3 cellular contexts compared by ENCODE assay signal in genomic region chr10:112847778-112848177, GRCh38.
TF ChIP-seq lines count a peak whose summit lies in the region.

No MANE protein-coding gene starts in this region.

TF ChIP-seq in HepG2, 621 proteins besides CTCF, POLR2A, EP300 and RAD21:
- TF ChIP-seq ZNF616 (CRISPR knock-in tag; IDR thresholded peaks at IDR 0.05; ENCODE audit: low read depth) (no peak), ZNF331 (CRISPR knock-in tag; IDR thresholded peaks at IDR 0.05) (peak; percentile 100), MAFK (conservative IDR thresholded peaks at IDR 0.05 in 1 of 2, IDR thresholded peaks at IDR 0.05 in 1 of 2; ENCODE audit: low read length in 2 of 2) (peak; percentile 90 to 93), MAFF (IDR thresholded peaks at IDR 0.05; ENCODE audit: low read depth, low read length) (peak; percentile 92), SETDB1 (CRISPR knock-in tag; IDR thresholded peaks at IDR 0.05; ENCODE audit: borderline replicate concordance) (peak; percentile 70; the same call in 1 of the 2 replicates)

TF ChIP-seq in HEK293, 187 proteins besides CTCF, POLR2A, EP300 and RAD21:
- TF ChIP-seq ZNF132 (tag by site-specific recombination; IDR thresholded peaks at IDR 0.05; ENCODE audit: borderline replicate concordance) (no peak), ZNF404 (tag by site-specific recombination; IDR thresholded peaks at IDR 0.05) (no peak), SETDB1 (IDR thresholded peaks at IDR 0.05; ENCODE audit: insufficient read length, low read length) (peak; percentile 49), ZNF707 (tag by site-specific recombination; IDR thresholded peaks at IDR 0.05) (no peak), ZNF426 (tag by site-specific recombination; IDR thresholded peaks at IDR 0.05) (no peak), KLF16 (tag by site-specific recombination; IDR thresholded peaks at IDR 0.05) (no peak)

TF ChIP-seq in K562, 482 proteins besides CTCF, POLR2A, EP300 and RAD21 (continues in another document):
- TF ChIP-seq ZNF586 (CRISPR knock-in tag; conservative IDR thresholded peaks at IDR 0.05): no peak
- TF ChIP-seq L3MBTL2 (IDR thresholded peaks at IDR 0.05): no peak
- no peak for TF ChIP-seq ZNF592 (IDR thresholded peaks at IDR 0.05)
- TF ChIP-seq ARID1B (IDR thresholded peaks at IDR 0.05): no peak
- TF ChIP-seq ATF7 (IDR thresholded peaks at IDR 0.05): no peak
- no peak for TF ChIP-seq RCOR1 (IDR thresholded peaks at IDR 0.05; ENCODE audit: borderline replicate concordance in 1 of 2, low read depth in 2 of 2, low read length in 2 of 2)
- no peak for TF ChIP-seq POLR2H (tag; IDR thresholded peaks at IDR 0.05; ENCODE audit: low read depth)
- no peak for TF ChIP-seq CHD2 (IDR thresholded peaks at IDR 0.05; ENCODE audit: low read depth, low read length)
- no peak for TF ChIP-seq ATF3 (IDR thresholded peaks at IDR 0.05)
- TF ChIP-seq ATF3 (CRISPR knock-in tag; conservative IDR thresholded peaks at IDR 0.05): no peak
- TF ChIP-seq MAFK (IDR thresholded peaks at IDR 0.05; ENCODE audit: low read length): peak; percentile 78
- no peak for TF ChIP-seq THRAP3 (IDR thresholded peaks at IDR 0.05; ENCODE audit: borderline replicate concordance)
- no peak for TF ChIP-seq NFATC3 (IDR thresholded peaks at IDR 0.05)
- no peak for TF ChIP-seq LARP7 (IDR thresholded peaks at IDR 0.05)
- TF ChIP-seq ZNF395 (CRISPR knock-in tag; IDR thresholded peaks at IDR 0.05): no peak
- no peak for TF ChIP-seq GABPA (tag; conservative IDR thresholded peaks at IDR 0.05; ENCODE audit: low read depth)
- no peak for TF ChIP-seq FOXJ3 (CRISPR knock-in tag; IDR thresholded peaks at IDR 0.05)
- TF ChIP-seq MAFG (tag; conservative IDR thresholded peaks at IDR 0.05): peak; percentile 89
- TF ChIP-seq YBX1 (IDR thresholded peaks at IDR 0.05): no peak
- TF ChIP-seq CBFA2T3 (IDR thresholded peaks at IDR 0.05): 0 out of 2 replicates have a peak, but pooled peaks have one; percentile 4
- no peak for TF ChIP-seq ESRRA (IDR thresholded peaks at IDR 0.05; ENCODE audit: borderline replicate concordance, low read depth)
- no peak for TF ChIP-seq OTX1 (CRISPR knock-in tag; IDR thresholded peaks at IDR 0.05)
- TF ChIP-seq PHF20 (IDR thresholded peaks at IDR 0.05; ENCODE audit: partially characterized antibody): no peak
- no peak for TF ChIP-seq SMARCA5 (IDR thresholded peaks at IDR 0.05)
- peak; percentile 32; the same call in 1 of the 2 replicates for TF ChIP-seq NFE2 (IDR thresholded peaks at IDR 0.05; ENCODE audit: low read depth)
- no peak for TF ChIP-seq ARHGAP35 (IDR thresholded peaks at IDR 0.05; ENCODE audit: partially characterized antibody)
- peak; percentile 90 for TF ChIP-seq C11orf30 (IDR thresholded peaks at IDR 0.05; ENCODE audit: low read depth)
- TF ChIP-seq BMI1 (IDR thresholded peaks at IDR 0.05; ENCODE audit: low read length): no peak
- peak; percentile 95 for TF ChIP-seq ZNF316 (IDR thresholded peaks at IDR 0.05)
- TF ChIP-seq CHD7 (IDR thresholded peaks at IDR 0.05; ENCODE audit: low read depth, low read length): no peak
- no peak for TF ChIP-seq U2AF1 (optimal IDR thresholded peaks at IDR 0.05; ENCODE audit: low read depth, low read length)
- TF ChIP-seq ELK3 (CRISPR knock-in tag; IDR thresholded peaks at IDR 0.05): no peak
- TF ChIP-seq MAFF (IDR thresholded peaks at IDR 0.05; ENCODE audit: low read length): peak; percentile 81
- no peak for TF ChIP-seq ZMIZ1 (IDR thresholded peaks at IDR 0.05; ENCODE audit: low read depth in 2 of 2, low read length in 2 of 2)
